14 cellular contexts compared by ENCODE assay signal in the genomic region with DNA sequence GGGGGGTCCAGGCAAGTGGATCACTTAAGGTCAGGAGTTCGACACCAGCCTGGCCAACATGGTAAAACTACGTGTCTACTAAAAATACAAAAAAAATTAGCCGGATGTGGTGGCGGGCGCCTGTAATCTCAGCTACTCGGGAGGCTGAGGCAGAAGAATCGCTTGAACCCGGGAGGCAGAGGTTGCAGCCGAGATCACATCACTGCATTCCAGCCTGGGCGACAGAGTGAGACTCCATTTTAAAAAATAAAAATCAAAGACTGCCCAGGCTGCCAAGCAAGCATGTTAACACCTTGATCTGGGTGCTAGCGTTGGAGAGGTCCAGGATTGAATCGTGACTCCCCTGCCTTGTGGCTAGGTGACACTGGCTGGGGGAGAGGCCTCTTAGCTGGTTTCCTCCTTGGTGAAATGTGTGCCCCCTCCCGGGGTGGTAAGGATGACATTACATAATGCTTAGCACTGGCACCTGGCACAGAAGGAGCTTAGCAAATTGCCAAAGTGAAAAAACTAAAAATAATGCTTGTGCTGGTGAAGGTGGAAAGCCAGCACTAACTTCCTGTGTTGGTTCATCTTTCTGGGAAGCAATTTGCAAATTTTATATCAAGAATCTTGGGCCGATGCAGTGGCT. TPM values are rescaled to one million over a fixed set of nuclear protein-coding genes. Genes with fewer than 3 reads are reported as not detected.
DNase-seq lines count a peak whose midpoint lies in the region; ATAC-seq and TF ChIP-seq lines count a peak whose summit lies in the region.
"Had no signal": no experiment of that assay in that cellular context is flagged by ENCODE, and none has a peak within 500 bp of the region (broad histone marks: within the 10 kb centered on the region; RNA-seq: fewer than 3 reads in every experiment).

No MANE protein-coding gene starts in this region.

- WGBS in heart left ventricle, 4 donors = 81 to 88% (median 83%) methylated on average over 14 of the region's 14 CpGs
- 82% methylated on average over 14 of the region's 14 CpGs for WGBS in urinary bladder

- no peaks in the 10 kb centered on the region for H3K9me3 ChIP-seq in heart left ventricle
- no peaks in the 10 kb centered on the region for H3K9me3 ChIP-seq in naive thymus-derived CD4-positive, alpha-beta T cell (ENCODE audit: control insufficient read depth in 2 of 3, low read length in 3 of 3)

- intact Hi-C loops in heart left ventricle (cut with DNase I) = loop anchor here in 2 of 10 donors (5.0 to 10.0 kb wide), 2 partner anchors 151 to 434 kb away; partner anchors contain the start of gene SLC27A4 (in 1 of the 2)
- intact Hi-C loops in left ventricle myocardium superior (cut with micrococcal nuclease) = no loop called here
- intact Hi-C loops in MCF 10A (cut with micrococcal nuclease) = loop anchor here (5.0 kb wide), 1 partner anchor 66 kb away; the partner anchor contains the start of gene PTGES2
- intact Hi-C loops in naive thymus-derived CD4-positive, alpha-beta T cell (cut with micrococcal nuclease) = loop anchor here (2.0 to 5.0 kb wide), 3 partner anchors 84 to 177 kb away; partner anchors contain the start of genes COQ4 (in 2 of the 2), TRUB2 (in 2 of the 2), GOLGA2 (in 1 of the 2) and SWI5 (in 1 of the 2)

- H3K27me3 Mint-ChIP-seq in MCF 10A (ENCODE audit: insufficient read depth, unreplicated experiment) = no peaks in the 10 kb centered on the region
- peaks cover 0 to 15% (median 0%) of the 10 kb centered on the region in 5 donors for H3K27me3 Mint-ChIP-seq in naive thymus-derived CD4-positive, alpha-beta T cell
- no peaks in the 10 kb centered on the region for H3K27me3 Mint-ChIP-seq in activated T-cell treated with anti-CD3 and anti-CD28 coated beads, Interleukin-2, amount 50 U/mL, for 72 hours (ENCODE audit: low read depth)
- H3K27me3 Mint-ChIP-seq: stimulated activated naive B cell treated with anti-CD40 and anti-IgM and Interleukin-4, amounts not matched to agents 10 μg/mL and 1 μg/mL and 100 μg/mL, for 72 hours had no signal

- peaks cover 4% of the 10 kb centered on the region for H3K4me1 Mint-ChIP-seq in MCF 10A (ENCODE audit: insufficient read depth, unreplicated experiment)
- H3K4me1 Mint-ChIP-seq in naive thymus-derived CD4-positive, alpha-beta T cell = peaks cover 6 to 31% (median 17%) of the 10 kb centered on the region in 7 donors
- H3K4me1 Mint-ChIP-seq in activated T-cell treated with anti-CD3 and anti-CD28 coated beads, Interleukin-2, amount 50 U/mL, for 72 hours (ENCODE audit: low read depth) = peaks cover 26% of the 10 kb centered on the region

- H3K4me3 ChIP-seq in heart left ventricle = peak overlapping the region in 4 of 12 donors; percentile 80 to 98 (median 94)
- H3K4me3 ChIP-seq in naive thymus-derived CD4-positive, alpha-beta T cell (ENCODE audit: low read length) = no peak overlapping the region
- H3K4me3 ChIP-seq in urinary bladder (ENCODE audit: low read depth, low read length) = no peak overlapping the region

- ATAC-seq in heart left ventricle = no peak
- no peak for ATAC-seq in left ventricle myocardium superior
- ATAC-seq in naive thymus-derived CD4-positive, alpha-beta T cell = no peak
- ATAC-seq in activated T-cell treated with anti-CD3 and anti-CD28 coated beads, Interleukin-2, amount 50 U/mL, for 72 hours (replicated peaks in 1 of 2) = no peak

- DNase-seq in heart left ventricle = no peak
- DNase-seq in left ventricle myocardium superior = no peak
- DNase-seq in MCF 10A (ENCODE audit: unreplicated experiment) = no peak
- DNase-seq in naive thymus-derived CD4-positive, alpha-beta T cell = no peak
- no peak for DNase-seq in activated T-cell treated with anti-CD3 and anti-CD28 coated beads, Interleukin-2, amount 50 U/mL, for 72 hours
- DNase-seq in SHP77 treated with DMSO at 0.1 percent for 48 hours (lab: John Stamatoyannopoulos, UW) = no peak
- no peak for DNase-seq in LoVo (ENCODE audit: low spot score)
- DNase-seq: activated CD8-positive, alpha-beta memory T cell treated with anti-CD3 and anti-CD28 coated beads for 24 hours; GDM1; KG1; NCI-H2081 treated with DMSO at 0.1 percent for 48 hours; stimulated activated naive B cell treated with anti-CD40 and anti-IgM and Interleukin-4, amounts not matched to agents 10 μg/mL and 1 μg/mL and 100 μg/mL, for 72 hours had no signal

- no peaks in the 10 kb centered on the region for H3K9me3 Mint-ChIP-seq in MCF 10A (ENCODE audit: unreplicated experiment)
- no peaks in the 10 kb centered on the region for H3K9me3 Mint-ChIP-seq in naive thymus-derived CD4-positive, alpha-beta T cell
- H3K9me3 Mint-ChIP-seq in activated T-cell treated with anti-CD3 and anti-CD28 coated beads, Interleukin-2, amount 50 U/mL, for 72 hours = no peaks in the 10 kb centered on the region
- H3K9me3 Mint-ChIP-seq: stimulated activated naive B cell treated with anti-CD40 and anti-IgM and Interleukin-4, amounts not matched to agents 10 μg/mL and 1 μg/mL and 100 μg/mL, for 72 hours had no signal

- CTCF ChIA-PET in MCF 10A (lab: Yijun Ruan, JAX) = interaction anchor here (0.6 to 1.1 kb wide), 2 partner anchors 10 to 81 kb away, joined by 3 read pairs; no protein-coding TSS in a partner anchor
- CTCF ChIA-PET in naive thymus-derived CD4-positive, alpha-beta T cell (lab: Charles Lee) = interaction anchor here (1.2 kb wide), 1 partner anchor 148 kb away, joined by 3 read pairs; no protein-coding TSS in a partner anchor

- TF ChIP-seq CTCF in heart left ventricle (IDR thresholded peaks at IDR 0.05) = no peak
- TF ChIP-seq CTCF in MCF 10A (IDR thresholded peaks at IDR 0.05; ENCODE audit: unreplicated experiment) = no peak

- H3K27ac ChIP-seq in heart left ventricle (peak overlapping the region in 9 of 12 donors; percentile 30 to 93 (median 90)), urinary bladder (ENCODE audit: low read depth) (peak overlapping the region; percentile 61)
- no peak overlapping the region for H3K27ac ChIP-seq in naive thymus-derived CD4-positive, alpha-beta T cell (ENCODE audit: low read depth, low read length)

- H3K4me1 ChIP-seq in heart left ventricle = peaks cover 7 to 31% (median 18%) of the 10 kb centered on the region in 12 donors
- peaks cover 12 to 16% of the 10 kb centered on the region in 2 donors for H3K4me1 ChIP-seq in naive thymus-derived CD4-positive, alpha-beta T cell (ENCODE audit: control insufficient read depth in 2 of 2, insufficient read depth in 2 of 2, low read length in 2 of 2)
- H3K4me1 ChIP-seq in urinary bladder (ENCODE audit: insufficient read depth) = peaks cover under 1% of the 10 kb centered on the region

- H3K36me3 Mint-ChIP-seq in MCF 10A (ENCODE audit: insufficient read depth, unreplicated experiment) = peaks cover 15% of the 10 kb centered on the region
- peaks cover 0 to 9% (median 4%) of the 10 kb centered on the region in 5 donors for H3K36me3 Mint-ChIP-seq in naive thymus-derived CD4-positive, alpha-beta T cell
- peaks cover 3 to 9% of the 10 kb centered on the region in 2 donors for H3K36me3 Mint-ChIP-seq in activated T-cell treated with anti-CD3 and anti-CD28 coated beads, Interleukin-2, amount 50 U/mL, for 72 hours (ENCODE audit: insufficient read depth in 2 of 2)

- no peaks in the 10 kb centered on the region for H3K27me3 ChIP-seq in heart left ventricle
- H3K27me3 ChIP-seq in naive thymus-derived CD4-positive, alpha-beta T cell (ENCODE audit: control insufficient read depth in 2 of 2, insufficient read depth in 2 of 2, low read length in 2 of 2) = no peaks in the 10 kb centered on the region

- H3K36me3 ChIP-seq in heart left ventricle (peaks cover 0 to 18% (median 12%) of the 10 kb centered on the region in 9 donors), urinary bladder (ENCODE audit: insufficient read depth) (no peaks in the 10 kb centered on the region)
- peaks cover 0 to 16% (median 0%) of the 10 kb centered on the region in 3 experiments for H3K36me3 ChIP-seq in naive thymus-derived CD4-positive, alpha-beta T cell (ENCODE audit: control insufficient read depth in 2 of 3, insufficient read depth in 3 of 3, low read length in 3 of 3)

- POLR2A ChIA-PET in MCF 10A (lab: Yijun Ruan, JAX) = interaction anchor here (1.4 to 2.0 kb wide), 3 partner anchors 23 to 148 kb away, joined by 3 to 7 read pairs (median 4); no protein-coding TSS in a partner anchor
- POLR2A ChIA-PET in naive thymus-derived CD4-positive, alpha-beta T cell (lab: Charles Lee) = interaction anchor here (0.5 to 0.6 kb wide), 2 partner anchors 9 to 12 kb away, joined by 3 read pairs; no protein-coding TSS in a partner anchor

- H3K4me3 Mint-ChIP-seq in MCF 10A (ENCODE audit: unreplicated experiment) = peak overlapping the region; percentile 91
- H3K4me3 Mint-ChIP-seq in naive thymus-derived CD4-positive, alpha-beta T cell = peak overlapping the region in 6 of 10 donors; percentile 69 to 98 (median 78)
- H3K4me3 Mint-ChIP-seq in activated T-cell treated with anti-CD3 and anti-CD28 coated beads, Interleukin-2, amount 50 U/mL, for 72 hours = no peak overlapping the region

- TF ChIP-seq POLR2A in heart left ventricle (IDR thresholded peaks at IDR 0.05) = no peak

- H3K27ac Mint-ChIP-seq in MCF 10A (ENCODE audit: low read depth, unreplicated experiment) = no peak overlapping the region
- H3K27ac Mint-ChIP-seq in naive thymus-derived CD4-positive, alpha-beta T cell = peak overlapping the region in 1 of 9 donors; percentile 80
- no peak overlapping the region for H3K27ac Mint-ChIP-seq in activated T-cell treated with anti-CD3 and anti-CD28 coated beads, Interleukin-2, amount 50 U/mL, for 72 hours
- H3K27ac Mint-ChIP-seq: stimulated activated naive B cell treated with anti-CD40 and anti-IgM and Interleukin-4, amounts not matched to agents 10 μg/mL and 1 μg/mL and 100 μg/mL, for 72 hours had no signal

- no TSS peak for BruUV-seq in MCF 10A (replicated peaks; lab: Mats Ljungman, UMichigan)

RNA-seq across cellular contexts. Expression of gene CIZ1, which starts 2.2 kb away (rescaled TPM):
- total RNA-seq in heart left ventricle = 100 to 1,000 TPM in 1 of 9 donors, 10 to 100 TPM in 8; 42.6 to 101 (median 79.3) TPM
- polyA plus RNA-seq in heart left ventricle = 10 to 100 TPM; 43.7 to 53.8 TPM
- 76.6 TPM for total RNA-seq in left ventricle myocardium superior
- total RNA-seq in MCF 10A (2022) = 133 and 151 TPM in 2 replicates
- 100 to 1,000 TPM; 110 to 163 (median 142) TPM for total RNA-seq in naive thymus-derived CD4-positive, alpha-beta T cell
- polyA plus RNA-seq in naive thymus-derived CD4-positive, alpha-beta T cell = 10 to 100 TPM; 11.2 to 38.2 TPM
- total RNA-seq in urinary bladder = 23.6 TPM
- polyA plus RNA-seq in urinary bladder = 95.8 TPM
- total RNA-seq in activated T-cell treated with anti-CD3 and anti-CD28 coated beads, Interleukin-2, amount 50 U/mL, for 72 hours = 100 to 1,000 TPM; 161 to 203 TPM

RNA-seq across cellular contexts. Expression of gene DNM1, which starts 9.6 kb away (rescaled TPM):
- total RNA-seq in heart left ventricle (10 to 100 TPM in 1 of 9 donors, 1 to 10 TPM in 8; 1.6 to 17.2 (median 3.6) TPM), left ventricle myocardium superior (5.4 TPM), MCF 10A (2022) (0.98 and 2.0 TPM in 2 replicates), urinary bladder (68.3 TPM)
- polyA plus RNA-seq in heart left ventricle (1 to 10 TPM; 2.2 to 7.7 TPM), urinary bladder (15.2 TPM)
- 1 to 10 TPM in 2 of 5 experiments, under 1 TPM in 3; 0.24 to 2.0 (median 0.94) TPM for total RNA-seq in naive thymus-derived CD4-positive, alpha-beta T cell
- polyA plus RNA-seq in naive thymus-derived CD4-positive, alpha-beta T cell = under 1 TPM in 1 of 2 donors, not detected in 1; 0.24 TPM
- 1 to 10 TPM in 1 of 2 donors, under 1 TPM in 1; 0.86 to 2.4 TPM for total RNA-seq in activated T-cell treated with anti-CD3 and anti-CD28 coated beads, Interleukin-2, amount 50 U/mL, for 72 hours
- total RNA-seq: myocyte had no signal

RNA-seq across cellular contexts. Expression of gene BBLN, which starts 33.5 kb away (rescaled TPM):
- total RNA-seq in heart left ventricle (100 to 1,000 TPM in 2 of 9 donors, 10 to 100 TPM in 7; 29.9 to 280 (median 46.4) TPM), left ventricle myocardium superior (41.7 TPM), MCF 10A (2022) (68.6 and 70.4 TPM in 2 replicates), urinary bladder (25.7 TPM)
- polyA plus RNA-seq in heart left ventricle (100 to 1,000 TPM in 1 of 2 donors, 10 to 100 TPM in 1; 47.3 to 122 TPM), urinary bladder (144 TPM)
- total RNA-seq in naive thymus-derived CD4-positive, alpha-beta T cell = 10 to 100 TPM; 42.7 to 87.8 (median 48.0) TPM
- 100 to 1,000 TPM in 1 of 2 donors, 10 to 100 TPM in 1; 99.2 to 102 TPM for polyA plus RNA-seq in naive thymus-derived CD4-positive, alpha-beta T cell
- 10 to 100 TPM; 72.9 to 81.4 TPM for total RNA-seq in activated T-cell treated with anti-CD3 and anti-CD28 coated beads, Interleukin-2, amount 50 U/mL, for 72 hours

RNA-seq across cellular contexts. Expression of gene LCN2, which starts 44.3 kb away (rescaled TPM):
- 1 to 10 TPM in 1 of 9 donors, not detected in 8; 5.8 TPM for total RNA-seq in heart left ventricle
- 1 to 10 TPM in 1 of 2 donors, not detected in 1; 1.1 TPM for polyA plus RNA-seq in heart left ventricle
- total RNA-seq in left ventricle myocardium superior = 0.32 TPM
- total RNA-seq in MCF 10A (2022) = 7.7 and 41.6 TPM in 2 replicates
- not detected for total RNA-seq in naive thymus-derived CD4-positive, alpha-beta T cell
- polyA plus RNA-seq in naive thymus-derived CD4-positive, alpha-beta T cell = not detected
- total RNA-seq in urinary bladder = 1.9 TPM
- 23.0 TPM for polyA plus RNA-seq in urinary bladder
- not detected for total RNA-seq in activated T-cell treated with anti-CD3 and anti-CD28 coated beads, Interleukin-2, amount 50 U/mL, for 72 hours
- total RNA-seq: myocyte had no signal

Comparison
In these comparisons a context has a peak if more than half of its experiments do, and no peak if none do; other contexts are left out.
1. H3K4me3 Mint-ChIP-seq: peak in MCF 10A (single experiment) and naive thymus-derived CD4-positive, alpha-beta T cell (6 of 10); none in activated T-cell treated with anti-CD3 and anti-CD28 coated beads, Interleukin-2, amount 50 U/mL, for 72 hours (0 of 2).